In the genomic region with DNA sequence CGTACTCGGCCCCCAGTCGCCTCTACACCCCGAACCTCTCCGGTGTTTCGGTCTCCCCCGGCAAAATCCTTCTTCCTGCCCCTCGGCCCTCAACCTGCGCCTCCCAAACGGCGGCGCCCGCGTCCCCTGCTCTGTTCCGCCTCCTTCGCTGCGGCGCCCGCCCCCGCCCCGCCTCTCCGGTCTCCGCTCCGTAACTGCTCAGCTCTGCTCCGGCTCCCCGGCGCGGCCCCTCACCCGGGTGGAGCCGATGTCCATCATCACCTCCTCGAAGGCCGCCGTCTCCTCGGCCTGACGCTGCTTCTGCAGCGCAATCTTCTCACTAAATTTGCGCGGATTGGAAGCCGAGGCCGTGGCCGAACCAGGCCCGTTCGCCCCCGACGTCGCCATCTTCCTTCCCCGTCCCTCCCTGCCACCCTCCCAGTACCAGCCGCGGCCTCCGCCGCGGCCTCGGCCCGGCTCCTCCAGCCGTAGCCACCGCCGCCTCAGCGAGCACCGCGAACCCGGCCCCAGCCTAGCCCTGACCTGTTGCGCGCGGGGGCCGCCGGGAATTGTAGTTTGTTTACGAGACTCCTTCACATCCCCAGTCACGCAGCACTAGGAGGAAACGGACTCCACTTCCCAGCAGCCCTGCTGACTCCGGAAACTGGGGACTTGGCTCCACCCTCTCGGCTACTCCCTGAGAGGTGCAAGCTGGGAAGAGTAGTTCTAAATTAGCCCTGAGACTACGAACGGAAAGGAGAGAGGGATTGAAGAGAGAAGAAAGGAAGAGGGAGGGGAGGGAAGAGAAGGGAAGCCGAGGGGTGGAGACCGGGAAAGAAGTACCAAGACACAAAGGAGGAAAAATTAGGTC, we compare ENCODE assay signal across 1 cellular context.
TF ChIP-seq lines count a peak whose summit lies in the region.

CRTC2 (minus strand) TSS at position 502 of the 850 bp plus-strand sequence; CDS start at position 387, 115 bp downstream.

TF ChIP-seq in HepG2, 621 proteins besides CTCF, POLR2A, EP300 and RAD21 (continued from another document and continues in another):
- TF ChIP-seq, protein P1, sequence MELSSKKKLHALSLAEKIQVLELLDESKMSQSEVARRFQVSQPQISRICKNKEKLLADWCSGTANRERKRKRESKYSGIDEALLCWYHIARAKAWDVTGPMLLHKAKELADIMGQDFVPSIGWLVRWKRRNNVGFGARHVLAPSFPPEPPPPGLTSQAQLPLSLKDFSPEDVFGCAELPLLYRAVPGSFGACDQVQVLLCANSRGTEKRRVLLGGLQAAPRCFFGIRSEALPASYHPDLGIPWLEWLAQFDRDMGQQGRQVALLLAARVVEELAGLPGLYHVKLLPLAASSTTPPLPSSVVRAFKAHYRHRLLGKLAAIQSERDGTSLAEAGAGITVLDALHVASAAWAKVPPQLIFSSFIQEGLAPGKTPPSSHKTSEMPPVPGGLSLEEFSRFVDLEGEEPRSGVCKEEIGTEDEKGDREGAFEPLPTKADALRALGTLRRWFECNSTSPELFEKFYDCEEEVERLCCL (CRISPR knock-in tag; IDR thresholded peaks at IDR 0.05; ENCODE audit: borderline replicate concordance): no peak
- TF ChIP-seq ZNF724P (CRISPR knock-in tag; IDR thresholded peaks at IDR 0.05; ENCODE audit: borderline replicate concordance) (no peak), GATAD2A (CRISPR knock-in tag; IDR thresholded peaks at IDR 0.05) (no peak), HIVEP1 (CRISPR knock-in tag; IDR thresholded peaks at IDR 0.05) (no peak), PHF5A (CRISPR knock-in tag; IDR thresholded peaks at IDR 0.05; ENCODE audit: low read depth, unreplicated experiment) (no peak), TMF1 (CRISPR knock-in tag; IDR thresholded peaks at IDR 0.05; ENCODE audit: low read depth) (peak; percentile 73; the same call in 1 of the 2 replicates), ATF5 (CRISPR knock-in tag; IDR thresholded peaks at IDR 0.05; ENCODE audit: low read depth) (no peak), ZNF710 (CRISPR knock-in tag; IDR thresholded peaks at IDR 0.05; ENCODE audit: borderline replicate concordance) (peak; percentile 98), SIN3A (IDR thresholded peaks at IDR 0.05; ENCODE audit: borderline replicate concordance, low read depth, low read length) (no peak; the same call in 1 of the 2 replicates), NFKBIZ (CRISPR knock-in tag; IDR thresholded peaks at IDR 0.05) (no peak), PCBP1 (IDR thresholded peaks at IDR 0.05; ENCODE audit: borderline replicate concordance, low read depth, low read length) (no peak), ZFAT (CRISPR knock-in tag; conservative IDR thresholded peaks at IDR 0.05) (no peak; the same call in 1 of the 2 replicates), XBP1 (CRISPR knock-in tag; IDR thresholded peaks at IDR 0.05) (no peak), PITX1 (CRISPR knock-in tag; IDR thresholded peaks at IDR 0.05) (no peak), ZNF263 (CRISPR knock-in tag; IDR thresholded peaks at IDR 0.05) (no peak), ZFP1 (CRISPR knock-in tag; IDR thresholded peaks at IDR 0.05) (no peak), ZNF101 (CRISPR knock-in tag; IDR thresholded peaks at IDR 0.05; ENCODE audit: borderline replicate concordance, low read depth) (no peak; the same call in 1 of the 2 replicates), PRMT3 (CRISPR knock-in tag; IDR thresholded peaks at IDR 0.05; ENCODE audit: borderline replicate concordance, low read depth) (0 out of 2 replicates have a peak, but pooled peaks have one; percentile 50), ARID4A (CRISPR knock-in tag; IDR thresholded peaks at IDR 0.05; ENCODE audit: borderline replicate concordance) (peak; percentile 86), ZNF720 (CRISPR knock-in tag; IDR thresholded peaks at IDR 0.05) (no peak), THAP11 (CRISPR knock-in tag; IDR thresholded peaks at IDR 0.05) (peak; percentile 98), ZNF446 (CRISPR knock-in tag; IDR thresholded peaks at IDR 0.05) (no peak), ZNF121 (CRISPR knock-in tag; IDR thresholded peaks at IDR 0.05) (peak; percentile 30; the same call in 1 of the 2 replicates), ETV5 (CRISPR knock-in tag; IDR thresholded peaks at IDR 0.05; ENCODE audit: borderline replicate concordance) (peak; percentile 86), KLF6 (CRISPR knock-in tag; IDR thresholded peaks at IDR 0.05) (peak; percentile 64; the same call in 1 of the 2 replicates), MYNN (CRISPR knock-in tag; IDR thresholded peaks at IDR 0.05; ENCODE audit: low read depth) (no peak), ZNF704 (CRISPR knock-in tag; IDR thresholded peaks at IDR 0.05; ENCODE audit: borderline replicate concordance) (peak; percentile 70; the same call in 1 of the 2 replicates), GRHL1 (CRISPR knock-in tag; conservative IDR thresholded peaks at IDR 0.05) (no peak), ZNF256 (CRISPR knock-in tag; conservative IDR thresholded peaks at IDR 0.05) (peak; percentile 88), ZNF770 (CRISPR knock-in tag; IDR thresholded peaks at IDR 0.05) (peak; percentile 90), EZH2 (conservative IDR thresholded peaks at IDR 0.05; ENCODE audit: low read depth, low read length) (no peak)
- TF ChIP-seq, protein P2, sequence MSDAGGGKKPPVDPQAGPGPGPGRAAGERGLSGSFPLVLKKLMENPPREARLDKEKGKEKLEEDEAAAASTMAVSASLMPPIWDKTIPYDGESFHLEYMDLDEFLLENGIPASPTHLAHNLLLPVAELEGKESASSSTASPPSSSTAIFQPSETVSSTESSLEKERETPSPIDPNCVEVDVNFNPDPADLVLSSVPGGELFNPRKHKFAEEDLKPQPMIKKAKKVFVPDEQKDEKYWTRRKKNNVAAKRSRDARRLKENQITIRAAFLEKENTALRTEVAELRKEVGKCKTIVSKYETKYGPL (CRISPR knock-in tag; IDR thresholded peaks at IDR 0.05): no peak
- TF ChIP-seq, protein P3, sequence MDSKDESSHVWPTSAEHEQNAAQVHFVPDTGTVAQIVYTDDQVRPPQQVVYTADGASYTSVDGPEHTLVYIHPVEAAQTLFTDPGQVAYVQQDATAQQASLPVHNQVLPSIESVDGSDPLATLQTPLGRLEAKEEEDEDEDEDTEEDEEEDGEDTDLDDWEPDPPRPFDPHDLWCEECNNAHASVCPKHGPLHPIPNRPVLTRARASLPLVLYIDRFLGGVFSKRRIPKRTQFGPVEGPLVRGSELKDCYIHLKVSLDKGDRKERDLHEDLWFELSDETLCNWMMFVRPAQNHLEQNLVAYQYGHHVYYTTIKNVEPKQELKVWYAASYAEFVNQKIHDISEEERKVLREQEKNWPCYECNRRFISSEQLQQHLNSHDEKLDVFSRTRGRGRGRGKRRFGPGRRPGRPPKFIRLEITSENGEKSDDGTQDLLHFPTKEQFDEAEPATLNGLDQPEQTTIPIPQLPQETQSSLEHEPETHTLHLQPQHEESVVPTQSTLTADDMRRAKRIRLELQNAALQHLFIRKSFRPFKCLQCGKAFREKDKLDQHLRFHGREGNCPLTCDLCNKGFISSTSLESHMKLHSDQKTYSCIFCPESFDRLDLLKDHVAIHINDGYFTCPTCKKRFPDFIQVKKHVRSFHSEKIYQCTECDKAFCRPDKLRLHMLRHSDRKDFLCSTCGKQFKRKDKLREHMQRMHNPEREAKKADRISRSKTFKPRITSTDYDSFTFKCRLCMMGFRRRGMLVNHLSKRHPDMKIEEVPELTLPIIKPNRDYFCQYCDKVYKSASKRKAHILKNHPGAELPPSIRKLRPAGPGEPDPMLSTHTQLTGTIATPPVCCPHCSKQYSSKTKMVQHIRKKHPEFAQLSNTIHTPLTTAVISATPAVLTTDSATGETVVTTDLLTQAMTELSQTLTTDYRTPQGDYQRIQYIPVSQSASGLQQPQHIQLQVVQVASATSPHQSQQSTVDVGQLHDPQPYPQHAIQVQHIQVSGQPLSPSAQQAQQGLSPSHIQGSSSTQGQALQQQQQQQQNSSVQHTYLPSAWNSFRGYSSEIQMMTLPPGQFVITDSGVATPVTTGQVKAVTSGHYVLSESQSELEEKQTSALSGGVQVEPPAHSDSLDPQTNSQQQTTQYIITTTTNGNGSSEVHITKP (CRISPR knock-in tag; IDR thresholded peaks at IDR 0.05; ENCODE audit: low read depth): no peak
- TF ChIP-seq, protein P4, sequence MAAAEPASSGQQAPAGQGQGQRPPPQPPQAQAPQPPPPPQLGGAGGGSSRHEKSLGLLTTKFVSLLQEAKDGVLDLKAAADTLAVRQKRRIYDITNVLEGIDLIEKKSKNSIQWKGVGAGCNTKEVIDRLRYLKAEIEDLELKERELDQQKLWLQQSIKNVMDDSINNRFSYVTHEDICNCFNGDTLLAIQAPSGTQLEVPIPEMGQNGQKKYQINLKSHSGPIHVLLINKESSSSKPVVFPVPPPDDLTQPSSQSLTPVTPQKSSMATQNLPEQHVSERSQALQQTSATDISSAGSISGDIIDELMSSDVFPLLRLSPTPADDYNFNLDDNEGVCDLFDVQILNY (CRISPR knock-in tag; conservative IDR thresholded peaks at IDR 0.05): no peak
